ENCODE assay signal across 18 cellular contexts in genomic region chr14:63563370-63564026, GRCh38. TPM values are rescaled to one million over a fixed set of nuclear protein-coding genes. Genes with fewer than 3 reads are reported as not detected.
DNase-seq lines count a peak whose midpoint lies in the region; ATAC-seq, FAIRE-seq and TF ChIP-seq lines count a peak whose summit lies in the region.
"Had no signal": no experiment of that assay in that cellular context is flagged by ENCODE, and none has a peak within 500 bp of the region (broad histone marks: within the 10 kb centered on the region; RNA-seq: fewer than 3 reads in every experiment).

No MANE protein-coding gene starts in this region.

- no peaks in the 10 kb centered on the region for H3K9me3 ChIP-seq in left lung
- H3K9me3 ChIP-seq in right atrium auricular region: no peaks in the 10 kb centered on the region
- H3K9me3 ChIP-seq: upper lobe of right lung had no signal

- peak; percentile 26 for ATAC-seq in left lung
- no peak for ATAC-seq in HG03520 (IDR thresholded peaks at IDR 0.05; ENCODE audit: unreplicated experiment)
- ATAC-seq: activated CD8-positive, alpha-beta T cell treated with anti-CD3 and anti-CD28 coated beads for 36 hours had no signal

- H3K27me3 ChIP-seq in bronchial epithelial cell (ENCODE audit: control insufficient read depth, insufficient read depth, low read length) (no peaks in the 10 kb centered on the region), left lung (no peaks in the 10 kb centered on the region), right atrium auricular region (no peaks in the 10 kb centered on the region)
- H3K27me3 ChIP-seq: dorsolateral prefrontal cortex, upper lobe of right lung had no signal

- intact Hi-C loops in left lung (cut with DNase I): no loop called here

- H3K4me1 ChIP-seq in left lung: peaks cover 0 to 3% of the 10 kb centered on the region in 2 donors
- no peaks in the 10 kb centered on the region for H3K4me1 ChIP-seq in right atrium auricular region
- H3K4me1 ChIP-seq: upper lobe of right lung had no signal

- no peaks in the 10 kb centered on the region for H3K36me3 ChIP-seq in bronchial epithelial cell (ENCODE audit: control insufficient read depth, insufficient read depth, low read length)
- no peaks in the 10 kb centered on the region for H3K36me3 ChIP-seq in left lung
- H3K36me3 ChIP-seq in right atrium auricular region: no peaks in the 10 kb centered on the region
- H3K36me3 ChIP-seq: upper lobe of right lung had no signal

- H3K27ac ChIP-seq in left lung (no peak overlapping the region), right atrium auricular region (no peak overlapping the region)
- H3K27ac ChIP-seq: dorsolateral prefrontal cortex, upper lobe of right lung had no signal

- DNase-seq in EH (ENCODE audit: low read depth): peak; percentile 57
- DNase-seq in NCI-H146 treated with DMSO at 0.1 percent for 48 hours (lab: John Stamatoyannopoulos, UW; ENCODE audit: unreplicated experiment): peak; percentile 48
- DNase-seq in bronchial epithelial cell (ENCODE audit: low read depth): peak; percentile 67
- DNase-seq in left lung: no peak
- DNase-seq in NCI-H524 treated with DMSO at 0.1 percent for 48 hours (lab: John Stamatoyannopoulos, UW): no peak
- no peak for DNase-seq in NCI-H2107 treated with DMSO at 0.1 percent for 48 hours (lab: John Stamatoyannopoulos, UW; ENCODE audit: unreplicated experiment)
- DNase-seq in right atrium auricular region (ENCODE audit: low spot score): no peak
- DNase-seq: activated CD8-positive, alpha-beta T cell treated with anti-CD3 and anti-CD28 coated beads for 36 hours; amygdala; DMS 273 treated with DMSO at 0.1 percent for 48 hours; dorsolateral prefrontal cortex; HCEC 1CT; NCI-H1417; NCI-H446; stimulated activated CD4-positive, alpha-beta T cell treated with anti-CD3 and anti-CD28 coated beads, Interleukin-4, amount 100 ng/mL, for 4 hours; upper lobe of right lung had no signal

- TF ChIP-seq CTCF in bronchial epithelial cell (IDR thresholded peaks at IDR 0.05; ENCODE audit: insufficient read depth, low read length, severe bottlenecking): no peak
- TF ChIP-seq CTCF in left lung (IDR thresholded peaks at IDR 0.05): no peak
- no peak for TF ChIP-seq CTCF in right atrium auricular region (IDR thresholded peaks at IDR 0.05)

- FAIRE-seq in bronchial epithelial cell (lab: Jason Lieb, UNC): no peak

- H3K4me3 ChIP-seq in bronchial epithelial cell (ENCODE audit: low read depth, low read length) (no peak overlapping the region), left lung (no peak overlapping the region), right atrium auricular region (no peak overlapping the region)
- H3K4me3 ChIP-seq: dorsolateral prefrontal cortex, lung, upper lobe of right lung had no signal

RNA-seq across cellular contexts. Expression of gene PPP2R5E, which starts 20.3 kb away (rescaled TPM):
- total RNA-seq in bronchial epithelial cell: 11.6 and 14.5 TPM in 2 replicates
- 10 to 100 TPM; 44.1 to 45.3 TPM for total RNA-seq in left lung
- 10 to 100 TPM; 17.3 to 18.7 TPM for total RNA-seq in right atrium auricular region

Comparison
In these comparisons a context has a peak if more than half of its experiments do, and no peak if none do; other contexts are left out.
1. DNase-seq: peak in EH (single experiment), NCI-H146 treated with DMSO at 0.1 percent for 48 hours (single experiment) and bronchial epithelial cell (single experiment); none in left lung (0 of 2), NCI-H524 treated with DMSO at 0.1 percent for 48 hours (single experiment), NCI-H2107 treated with DMSO at 0.1 percent for 48 hours (single experiment) and right atrium auricular region (single experiment).